1 cellular context compared by ENCODE assay signal in genomic region chr9:94952553-94953373, GRCh38.
TF ChIP-seq lines count a peak whose summit lies in the region.

No MANE protein-coding gene starts in this region.

TF ChIP-seq in GM12878, 131 proteins besides CTCF, POLR2A, EP300 and RAD21 (continued from another document):
- no peak for TF ChIP-seq BCL3 (IDR thresholded peaks at IDR 0.05; ENCODE audit: borderline replicate concordance, insufficient read depth, low read depth, low read length, poor library complexity, severe bottlenecking)
- TF ChIP-seq, protein P1, sequence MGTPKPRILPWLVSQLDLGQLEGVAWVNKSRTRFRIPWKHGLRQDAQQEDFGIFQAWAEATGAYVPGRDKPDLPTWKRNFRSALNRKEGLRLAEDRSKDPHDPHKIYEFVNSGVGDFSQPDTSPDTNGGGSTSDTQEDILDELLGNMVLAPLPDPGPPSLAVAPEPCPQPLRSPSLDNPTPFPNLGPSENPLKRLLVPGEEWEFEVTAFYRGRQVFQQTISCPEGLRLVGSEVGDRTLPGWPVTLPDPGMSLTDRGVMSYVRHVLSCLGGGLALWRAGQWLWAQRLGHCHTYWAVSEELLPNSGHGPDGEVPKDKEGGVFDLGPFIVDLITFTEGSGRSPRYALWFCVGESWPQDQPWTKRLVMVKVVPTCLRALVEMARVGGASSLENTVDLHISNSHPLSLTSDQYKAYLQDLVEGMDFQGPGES (IDR thresholded peaks at IDR 0.05): no peak
- TF ChIP-seq RUNX3 (IDR thresholded peaks at IDR 0.05; ENCODE audit: low read length): no peak
- no peak for TF ChIP-seq EED (IDR thresholded peaks at IDR 0.05; ENCODE audit: low read depth)
TF ChIP-seq in GM12878: peak in this region for 0.
